28 cellular contexts compared by ENCODE assay signal in the genomic region with DNA sequence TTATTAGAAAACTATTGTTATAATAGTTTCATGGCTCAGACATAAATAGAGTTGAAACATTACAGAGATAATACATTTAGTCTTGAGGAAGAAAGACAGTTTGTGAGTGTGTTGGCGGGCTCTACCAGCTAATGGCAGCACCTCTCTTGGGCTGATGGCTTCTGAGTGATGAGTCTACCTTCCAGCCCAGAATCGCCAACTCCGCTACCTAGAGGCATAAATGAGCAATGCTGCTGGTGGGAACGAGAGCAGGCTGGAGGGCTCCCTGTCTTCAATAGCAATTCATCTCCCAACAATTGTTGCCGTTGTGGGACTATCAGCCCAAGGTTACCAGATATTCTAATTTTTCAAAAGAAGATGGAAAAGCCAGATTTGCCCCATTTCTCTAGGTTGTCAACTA.
A peak's percentile ranks its signal among the peaks of the same experiment; 100 is the strongest.
DNase-seq lines count a peak whose midpoint lies in the region; ATAC-seq and TF ChIP-seq lines count a peak whose summit lies in the region.
"Had no signal": no experiment of that assay in that cellular context is flagged by ENCODE, and none has a peak within 500 bp of the region (broad histone marks: within the 10 kb centered on the region; RNA-seq: fewer than 3 reads in every experiment).

No MANE protein-coding gene starts in this region.

- H3K4me3 Mint-ChIP-seq in stimulated activated naive CD8-positive, alpha-beta T cell treated with anti-CD3 and anti-CD28 coated beads, Interleukin-15, Interleukin-2, amounts not matched to agents 100 ng/mL and 50 ng/mL, for 24 hours: no peak overlapping the region
- H3K4me3 Mint-ChIP-seq in type B pancreatic cell: peak overlapping the region; percentile 10
- H3K4me3 Mint-ChIP-seq in CD4-positive, alpha-beta memory T cell: no peak overlapping the region

- no peaks in the 10 kb centered on the region for H3K9me3 Mint-ChIP-seq in stimulated activated naive CD8-positive, alpha-beta T cell treated with anti-CD3 and anti-CD28 coated beads, Interleukin-15, Interleukin-2, amounts not matched to agents 100 ng/mL and 50 ng/mL, for 24 hours
- peaks cover 4% of the 10 kb centered on the region for H3K9me3 Mint-ChIP-seq in type B pancreatic cell
- no peaks in the 10 kb centered on the region for H3K9me3 Mint-ChIP-seq in CD4-positive, alpha-beta memory T cell
- H3K9me3 Mint-ChIP-seq: immature natural killer cell; natural killer cell treated with Interleukin-12 subunit alpha and Interleukin-12 subunit beta and Interleukin-15 and Interleukin-18, amount 100 ng/mL, for 72 hours had no signal

- no peak for ATAC-seq in stimulated activated naive CD8-positive, alpha-beta T cell treated with anti-CD3 and anti-CD28 coated beads, Interleukin-15, Interleukin-2, amounts not matched to agents 100 U/mL and 50 U/mL, for 24 hours
- ATAC-seq in HG02973 (IDR thresholded peaks at IDR 0.05; ENCODE audit: unreplicated experiment) (no peak), GM21528 (IDR thresholded peaks at IDR 0.05; ENCODE audit: low FRiP score, unreplicated experiment) (no peak)
- ATAC-seq: heart left ventricle; left lobe of liver; natural killer cell treated with Interleukin-12 subunit alpha and Interleukin-12 subunit beta and Interleukin-15 and Interleukin-18, amount 100 ng/mL, for 72 hours; pancreas; right cardiac atrium had no signal

- POLR2A ChIA-PET in CD4-positive, alpha-beta memory T cell (lab: Charles Lee; ENCODE audit: partially characterized antibody): interaction anchor here (0.6 kb wide), 1 partner anchor 35 kb away, joined by 3 read pairs; no protein-coding TSS in a partner anchor

- peaks cover 70% of the 10 kb centered on the region for H3K4me1 Mint-ChIP-seq in stimulated activated naive CD8-positive, alpha-beta T cell treated with anti-CD3 and anti-CD28 coated beads, Interleukin-15, Interleukin-2, amounts not matched to agents 100 ng/mL and 50 ng/mL, for 24 hours (ENCODE audit: low read depth)
- peaks cover 45% of the 10 kb centered on the region for H3K4me1 Mint-ChIP-seq in type B pancreatic cell (ENCODE audit: unreplicated experiment)
- H3K4me1 Mint-ChIP-seq in CD4-positive, alpha-beta memory T cell: peaks cover 12 to 32% (median 16%) of the 10 kb centered on the region in 4 donors

- H3K9me3 ChIP-seq in SK-N-MC (ENCODE audit: low read depth, low read length): no peaks in the 10 kb centered on the region
- no peaks in the 10 kb centered on the region for H3K9me3 ChIP-seq in CD4-positive, alpha-beta memory T cell (ENCODE audit: control insufficient read depth in 1 of 2, low read length in 2 of 2)
- H3K9me3 ChIP-seq: adrenal gland, BLaER1, Caco-2, heart left ventricle, pancreas, stomach, tibial artery had no signal

- H3K27ac ChIP-seq in SK-N-MC: peak overlapping the region; percentile 91; the same call in 1 of the 2 replicates
- no peak overlapping the region for H3K27ac ChIP-seq in CD4-positive, alpha-beta memory T cell (ENCODE audit: low read depth, low read length)
- H3K27ac ChIP-seq: adrenal gland, BLaER1, heart left ventricle, pancreas, stomach, tibial artery, WERI-Rb-1 had no signal

- intact Hi-C loops in CD4-positive, alpha-beta memory T cell (cut with micrococcal nuclease): no loop called here

- H3K4me3 ChIP-seq in SK-N-MC: no peak overlapping the region
- no peak overlapping the region for H3K4me3 ChIP-seq in CD4-positive, alpha-beta memory T cell (ENCODE audit: low read length in 2 of 2)
- H3K4me3 ChIP-seq: adrenal gland, BLaER1, heart left ventricle, pancreas, stomach, tibial artery had no signal

- H3K27me3 Mint-ChIP-seq in stimulated activated naive CD8-positive, alpha-beta T cell treated with anti-CD3 and anti-CD28 coated beads, Interleukin-15, Interleukin-2, amounts not matched to agents 100 ng/mL and 50 ng/mL, for 24 hours: no peaks in the 10 kb centered on the region
- H3K27me3 Mint-ChIP-seq in type B pancreatic cell: no peaks in the 10 kb centered on the region
- no peaks in the 10 kb centered on the region for H3K27me3 Mint-ChIP-seq in CD4-positive, alpha-beta memory T cell
- H3K27me3 Mint-ChIP-seq: natural killer cell treated with Interleukin-12 subunit alpha and Interleukin-12 subunit beta and Interleukin-15 and Interleukin-18, amount 100 ng/mL, for 72 hours had no signal

- peaks cover 57% of the 10 kb centered on the region for H3K36me3 Mint-ChIP-seq in stimulated activated naive CD8-positive, alpha-beta T cell treated with anti-CD3 and anti-CD28 coated beads, Interleukin-15, Interleukin-2, amounts not matched to agents 100 ng/mL and 50 ng/mL, for 24 hours (ENCODE audit: low read depth)
- H3K36me3 Mint-ChIP-seq in type B pancreatic cell: peaks cover 16% of the 10 kb centered on the region
- peaks cover 37 to 40% of the 10 kb centered on the region in 2 donors for H3K36me3 Mint-ChIP-seq in CD4-positive, alpha-beta memory T cell
- H3K36me3 Mint-ChIP-seq: natural killer cell treated with Interleukin-12 subunit alpha and Interleukin-12 subunit beta and Interleukin-15 and Interleukin-18, amount 100 ng/mL, for 72 hours had no signal

- H3K4me1 ChIP-seq in CD4-positive, alpha-beta memory T cell (ENCODE audit: insufficient read depth, low read length): no peaks in the 10 kb centered on the region
- H3K4me1 ChIP-seq: adrenal gland had no signal

- no peaks in the 10 kb centered on the region for H3K27me3 ChIP-seq in CD4-positive, alpha-beta memory T cell (ENCODE audit: insufficient read depth, low read length)
- H3K27me3 ChIP-seq: adrenal gland, BLaER1, heart left ventricle, pancreas, stomach, tibial artery had no signal

- H3K9ac ChIP-seq in SK-N-MC (ENCODE audit: insufficient read length): no peak overlapping the region
- H3K9ac ChIP-seq: BLaER1 had no signal

- CTCF ChIA-PET in CD4-positive, alpha-beta memory T cell (lab: Charles Lee; ENCODE audit: partially characterized antibody): no interaction called here

- peak overlapping the region; percentile 76 for H3K27ac Mint-ChIP-seq in stimulated activated naive CD8-positive, alpha-beta T cell treated with anti-CD3 and anti-CD28 coated beads, Interleukin-15, Interleukin-2, amounts not matched to agents 100 ng/mL and 50 ng/mL, for 24 hours
- no peak overlapping the region for H3K27ac Mint-ChIP-seq in type B pancreatic cell
- H3K27ac Mint-ChIP-seq in CD4-positive, alpha-beta memory T cell: no peak overlapping the region

- no peak for DNase-seq in stimulated activated naive CD8-positive, alpha-beta T cell treated with anti-CD3 and anti-CD28 coated beads, Interleukin-15, Interleukin-2, amounts not matched to agents 100 U/mL and 50 U/mL, for 24 hours
- no peak for DNase-seq in SK-N-MC (ENCODE audit: low read depth, low spot score)
- peak; percentile 25 for DNase-seq in iPS-NIHi11 (ENCODE audit: low spot score)
- DNase-seq in type B pancreatic cell (ENCODE audit: extremely low spot score, unreplicated experiment): no peak
- no peak for DNase-seq in CD4-positive, alpha-beta memory T cell
- DNase-seq: activated gamma-delta T cell; adrenal gland; Caco-2; DND-41; effector CD8-positive, alpha-beta T cell; heart left ventricle; immature natural killer cell; midbrain; NCI-H1105; NCI-H524; pancreas; right cardiac atrium; RPMI8226; stimulated activated CD4-positive, alpha-beta T cell treated with anti-CD3 and anti-CD28 coated beads, Interleukin-4, amount 100 ng/mL, for 4 hours; stomach; tibial artery; WERI-Rb-1 had no signal

- H3K36me3 ChIP-seq in SK-N-MC (ENCODE audit: insufficient read depth, low read length): no peaks in the 10 kb centered on the region
- H3K36me3 ChIP-seq in CD4-positive, alpha-beta memory T cell (ENCODE audit: insufficient read depth, low read length): peaks cover 7% of the 10 kb centered on the region
- H3K36me3 ChIP-seq: adrenal gland, BLaER1, pancreas, stomach, WERI-Rb-1 had no signal

- TF ChIP-seq CTCF in type B pancreatic cell (conservative IDR thresholded peaks at IDR 0.05): no peak
